ENCODE assay signal across 3 cellular contexts in genomic region chr10:47890737-47891136, GRCh38. TPM values are rescaled to one million over a fixed set of nuclear protein-coding genes. Genes with fewer than 3 reads are reported as not detected.
"Had no signal": no experiment of that assay in that cellular context is flagged by ENCODE, and none has a peak within 500 bp of the region (broad histone marks: within the 10 kb centered on the region; RNA-seq: fewer than 3 reads in every experiment).

No MANE protein-coding gene starts in this region.

RNA-seq across cellular contexts. Expression of gene NPY4R2, which starts 27.7 kb away (rescaled TPM):
- total RNA-seq: LHCN-M2, MCF 10A, NCI-H460 had no signal
